1 cellular context compared by ENCODE assay signal in genomic region chr19:49767380-49767779, GRCh38.
TF ChIP-seq lines count a peak whose summit lies in the region.

No MANE protein-coding gene starts in this region.

TF ChIP-seq in A549, 52 proteins besides CTCF, POLR2A, EP300 and RAD21 (continued from another document):
- TF ChIP-seq ATOH8 (CRISPR knock-in tag; IDR thresholded peaks at IDR 0.05; ENCODE audit: low read depth) = no peak
- TF ChIP-seq HOXB13 (CRISPR knock-in tag; IDR thresholded peaks at IDR 0.05; ENCODE audit: low read depth) = no peak
- TF ChIP-seq MYC (IDR thresholded peaks at IDR 0.05; ENCODE audit: borderline replicate concordance, low read length) = no peak
- TF ChIP-seq CHD2 (IDR thresholded peaks at IDR 0.05; ENCODE audit: low read length, partially characterized antibody) = no peak
- TF ChIP-seq HES2 (IDR thresholded peaks at IDR 0.05) = no peak
- TF ChIP-seq CEBPB (IDR thresholded peaks at IDR 0.05) = no peak
- TF ChIP-seq CHD4 (IDR thresholded peaks at IDR 0.05; ENCODE audit: borderline replicate concordance) = no peak
- TF ChIP-seq RNF2 (IDR thresholded peaks at IDR 0.05; ENCODE audit: borderline replicate concordance, low read depth) = no peak
TF ChIP-seq in A549: peak in this region for 0.
